Comparison of ENCODE assay signal across 1 cellular context in genomic region chr5:116671211-116671736, GRCh38.
TF ChIP-seq lines count a peak whose summit lies in the region.

No MANE protein-coding gene starts in this region.

TF ChIP-seq in GM12878, 131 proteins besides CTCF, POLR2A, EP300 and RAD21 (continued from another document):
- peak; percentile 17; the same call in 1 of the 2 replicates for TF ChIP-seq PKNOX1 (IDR thresholded peaks at IDR 0.05)
- TF ChIP-seq MEF2B (IDR thresholded peaks at IDR 0.05; ENCODE audit: partially characterized antibody, poor library complexity, severe bottlenecking): peak; percentile 88
- TF ChIP-seq ZNF24 (IDR thresholded peaks at IDR 0.05): 0 out of 2 replicates have a peak, but pooled peaks have one; percentile 10
- TF ChIP-seq CREM (IDR thresholded peaks at IDR 0.05; ENCODE audit: low read depth): peak; percentile 66
- peak; percentile 19; the same call in 1 of the 2 replicates for TF ChIP-seq SMC3 (IDR thresholded peaks at IDR 0.05; ENCODE audit: borderline replicate concordance, low read length)
- TF ChIP-seq RB1 (IDR thresholded peaks at IDR 0.05; ENCODE audit: borderline replicate concordance): no peak
- TF ChIP-seq PML (IDR thresholded peaks at IDR 0.05; ENCODE audit: low read length): no peak
- 0 out of 2 replicates have a peak, but pooled peaks have one; percentile 50 for TF ChIP-seq ZNF207 (IDR thresholded peaks at IDR 0.05; ENCODE audit: borderline replicate concordance)
- no peak for TF ChIP-seq CBX3 (IDR thresholded peaks at IDR 0.05; ENCODE audit: borderline replicate concordance, low read depth)
- peak; percentile 70; the same call in 1 of the 2 replicates for TF ChIP-seq BACH1 (IDR thresholded peaks at IDR 0.05; ENCODE audit: borderline replicate concordance)
- TF ChIP-seq NFXL1 (IDR thresholded peaks at IDR 0.05; ENCODE audit: borderline replicate concordance): no peak
- peak; percentile 52; the same call in 1 of the 2 replicates for TF ChIP-seq USF2 (IDR thresholded peaks at IDR 0.05; ENCODE audit: borderline replicate concordance, low read depth, low read length)
- peak; percentile 12; the same call in 1 of the 2 replicates for TF ChIP-seq HDGF (IDR thresholded peaks at IDR 0.05)
- no peak for TF ChIP-seq IRF5 (IDR thresholded peaks at IDR 0.05; ENCODE audit: borderline replicate concordance)
TF ChIP-seq in GM12878: peak in this region for 56.
